24 cellular contexts compared by ENCODE assay signal in the genomic region with DNA sequence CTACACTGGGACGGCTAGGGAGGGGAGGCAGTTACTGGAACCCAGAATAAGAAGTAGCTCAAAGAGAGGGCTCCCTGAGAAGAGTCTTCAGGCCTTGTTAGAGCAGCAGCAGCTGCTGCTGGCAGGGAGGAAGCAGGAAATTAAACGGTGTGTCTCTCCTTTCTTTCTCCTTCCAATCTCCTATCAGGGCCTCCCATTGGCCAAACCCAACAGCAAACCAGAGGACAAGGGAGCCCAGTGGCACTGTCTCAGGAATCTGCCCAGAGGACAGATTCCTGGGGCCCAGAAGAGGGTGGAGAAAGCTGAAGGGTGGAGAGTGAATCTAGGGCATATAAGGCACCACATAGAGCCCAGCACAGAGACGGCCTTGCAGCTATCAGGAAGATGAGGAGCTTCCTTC. TPM values are rescaled to one million over a fixed set of nuclear protein-coding genes. Genes with fewer than 3 reads are reported as not detected.
DNase-seq lines count a peak whose midpoint lies in the region; ATAC-seq and TF ChIP-seq lines count a peak whose summit lies in the region.
"Had no signal": no experiment of that assay in that cellular context is flagged by ENCODE, and none has a peak within 500 bp of the region (broad histone marks: within the 10 kb centered on the region; RNA-seq: fewer than 3 reads in every experiment).

No MANE protein-coding gene starts in this region.

- no peak overlapping the region for H3K4me3 ChIP-seq in SJCRH30
- H3K4me3 ChIP-seq: breast epithelium, SJSA1, suprapubic skin had no signal

- TF ChIP-seq CTCF in natural killer cell (IDR thresholded peaks at IDR 0.05) (no peak), endothelial cell (IDR thresholded peaks at IDR 0.05; ENCODE audit: unreplicated experiment) (no peak), progenitor cell of endocrine pancreas (IDR thresholded peaks at IDR 0.05; ENCODE audit: unreplicated experiment) (no peak)

- H3K27me3 Mint-ChIP-seq in natural killer cell (ENCODE audit: low read depth in 2 of 2), result no peaks in the 10 kb centered on the region
- no peaks in the 10 kb centered on the region for H3K27me3 Mint-ChIP-seq in natural killer cell treated with Interleukin-12 subunit alpha and Interleukin-12 subunit beta and Interleukin-15 and Interleukin-18, amount 100 ng/mL, for 72 hours
- H3K27me3 Mint-ChIP-seq in endothelial cell (ENCODE audit: unreplicated experiment), result peaks cover 2% of the 10 kb centered on the region
- peaks cover 3% of the 10 kb centered on the region for H3K27me3 Mint-ChIP-seq in progenitor cell of endocrine pancreas
- H3K27me3 Mint-ChIP-seq: activated CD4-positive, alpha-beta memory T cell treated with anti-CD3 and anti-CD28 coated beads, Interleukin-2, amount 10 ng/mL, durations not matched to agents 7 days and 5 days had no signal

- no peak overlapping the region for H3K4me3 Mint-ChIP-seq in natural killer cell
- no peak overlapping the region for H3K4me3 Mint-ChIP-seq in natural killer cell treated with Interleukin-12 subunit alpha and Interleukin-12 subunit beta and Interleukin-15 and Interleukin-18, amount 100 ng/mL, for 72 hours
- H3K4me3 Mint-ChIP-seq in endothelial cell (ENCODE audit: unreplicated experiment), result no peak overlapping the region
- H3K4me3 Mint-ChIP-seq in progenitor cell of endocrine pancreas (ENCODE audit: low read depth), result no peak overlapping the region
- H3K4me3 Mint-ChIP-seq: activated CD4-positive, alpha-beta memory T cell treated with anti-CD3 and anti-CD28 coated beads, Interleukin-2, amount 10 ng/mL, durations not matched to agents 7 days and 5 days had no signal

- no peaks in the 10 kb centered on the region for H3K9me3 Mint-ChIP-seq in natural killer cell
- H3K9me3 Mint-ChIP-seq in natural killer cell treated with Interleukin-12 subunit alpha and Interleukin-12 subunit beta and Interleukin-15 and Interleukin-18, amount 100 ng/mL, for 72 hours, result no peaks in the 10 kb centered on the region
- no peaks in the 10 kb centered on the region for H3K9me3 Mint-ChIP-seq in endothelial cell (ENCODE audit: unreplicated experiment)
- peaks cover 5% of the 10 kb centered on the region for H3K9me3 Mint-ChIP-seq in progenitor cell of endocrine pancreas (ENCODE audit: low read depth)

- peaks cover 34% of the 10 kb centered on the region for H3K36me3 Mint-ChIP-seq in natural killer cell
- H3K36me3 Mint-ChIP-seq in natural killer cell treated with Interleukin-12 subunit alpha and Interleukin-12 subunit beta and Interleukin-15 and Interleukin-18, amount 100 ng/mL, for 72 hours, result peaks cover 32% of the 10 kb centered on the region
- peaks cover 3% of the 10 kb centered on the region for H3K36me3 Mint-ChIP-seq in endothelial cell (ENCODE audit: low read depth, unreplicated experiment)
- no peaks in the 10 kb centered on the region for H3K36me3 Mint-ChIP-seq in progenitor cell of endocrine pancreas (ENCODE audit: insufficient read depth)

- peaks cover 22 to 23% of the 10 kb centered on the region in 2 donors for H3K4me1 Mint-ChIP-seq in natural killer cell
- peaks cover 11 to 12% of the 10 kb centered on the region in 2 donors for H3K4me1 Mint-ChIP-seq in natural killer cell treated with Interleukin-12 subunit alpha and Interleukin-12 subunit beta and Interleukin-15 and Interleukin-18, amount 100 ng/mL, for 72 hours (ENCODE audit: low read depth in 2 of 2)
- peaks cover 29% of the 10 kb centered on the region for H3K4me1 Mint-ChIP-seq in endothelial cell (ENCODE audit: unreplicated experiment)
- no peaks in the 10 kb centered on the region for H3K4me1 Mint-ChIP-seq in progenitor cell of endocrine pancreas (ENCODE audit: low read depth)

- DNase-seq in natural killer cell (no peak), SJCRH30 (peak; percentile 47 to 70), left kidney (ENCODE audit: low read depth, low spot score) (peak; percentile 16), HCEC 1CT (no peak), endothelial cell (ENCODE audit: low spot score) (no peak), progenitor cell of endocrine pancreas (ENCODE audit: low spot score, unreplicated experiment) (no peak)
- no peak for DNase-seq in natural killer cell treated with Interleukin-12 subunit alpha and Interleukin-12 subunit beta and Interleukin-15 and Interleukin-18, amount 100 ng/mL, for 72 hours (ENCODE audit: low spot score)
- no peak for DNase-seq in activated CD4-positive, CD25-positive, alpha-beta regulatory T cell treated with anti-CD3 and anti-CD28 coated beads, Interleukin-2, amount 50 U/mL, for 72 hours
- DNase-seq: activated CD4-positive, alpha-beta memory T cell treated with anti-CD3 and anti-CD28 coated beads, Interleukin-2, amount 10 ng/mL, durations not matched to agents 7 days and 5 days; activated T-cell treated with anti-CD3 and anti-CD28 coated beads, Interleukin-2, amount 50 U/mL, for 1 hour; COR-L47; erythroblast; foreskin melanocyte; hippocampal formation; islet precursor cell; NCI-H1417; NCI-H526 treated with DMSO at 0.1 percent for 48 hours; retina; stimulated activated CD8-positive, alpha-beta memory T cell treated with anti-CD3 and anti-CD28 coated beads, Interleukin-4, amount 100 ng/mL, for 48 hours; T-helper 2 cell; WERI-Rb-1 had no signal

- H3K27ac Mint-ChIP-seq in natural killer cell (peak overlapping the region; percentile 81), endothelial cell (ENCODE audit: unreplicated experiment) (no peak overlapping the region), progenitor cell of endocrine pancreas (no peak overlapping the region)
- peak overlapping the region in 1 of 2 donors; percentile 66 for H3K27ac Mint-ChIP-seq in natural killer cell treated with Interleukin-12 subunit alpha and Interleukin-12 subunit beta and Interleukin-15 and Interleukin-18, amount 100 ng/mL, for 72 hours
- H3K27ac Mint-ChIP-seq: activated CD4-positive, alpha-beta memory T cell treated with anti-CD3 and anti-CD28 coated beads, Interleukin-2, amount 10 ng/mL, durations not matched to agents 7 days and 5 days had no signal

- H3K27me3 ChIP-seq in SJCRH30, result no peaks in the 10 kb centered on the region
- H3K27me3 ChIP-seq: breast epithelium, SJSA1, suprapubic skin had no signal

- H3K4me1 ChIP-seq in SJCRH30, result peaks cover 6% of the 10 kb centered on the region; the same call in 1 of the 2 replicates
- H3K4me1 ChIP-seq: breast epithelium, suprapubic skin had no signal

- H3K36me3 ChIP-seq in SJCRH30, result no peaks in the 10 kb centered on the region
- H3K36me3 ChIP-seq: breast epithelium, WERI-Rb-1 had no signal

- no peak for ATAC-seq in natural killer cell
- no peak for ATAC-seq in natural killer cell treated with Interleukin-12 subunit alpha and Interleukin-12 subunit beta and Interleukin-15 and Interleukin-18, amount 100 ng/mL, for 72 hours

- no peak overlapping the region for H3K27ac ChIP-seq in SJCRH30
- H3K27ac ChIP-seq: breast epithelium, SJSA1, suprapubic skin, WERI-Rb-1 had no signal

- intact Hi-C loops in natural killer cell (cut with micrococcal nuclease), result no loop called here

- H3K9me3 ChIP-seq in SJCRH30 (replicated peaks), result no peaks in the 10 kb centered on the region
- H3K9me3 ChIP-seq: breast epithelium, suprapubic skin had no signal

RNA-seq across cellular contexts. Expression of a gene that starts 10.2 kb away (rescaled TPM):
- total RNA-seq in natural killer cell (100 to 1,000 TPM; 285 to 373 (median 348) TPM), endothelial cell (ENCODE audit: unreplicated experiment) (7.1 TPM), progenitor cell of endocrine pancreas (9.6 and 10.5 TPM in 2 replicates)
- total RNA-seq in natural killer cell treated with Interleukin-12 subunit alpha and Interleukin-12 subunit beta and Interleukin-15 and Interleukin-18, amount 100 ng/mL, for 72 hours, result 10 to 100 TPM; 53.6 to 80.6 TPM
- total RNA-seq in SJCRH30 (2014; rRNA removed; shearing (Covaris generic)), result 0.51 and 0.81 TPM in 2 replicates

RNA-seq across cellular contexts. Expression of a gene that starts 28.1 kb away (rescaled TPM):
- 100 to 1,000 TPM in 2 of 3 donors, 10 to 100 TPM in 1; 88.1 to 154 (median 142) TPM for total RNA-seq in natural killer cell
- total RNA-seq in natural killer cell treated with Interleukin-12 subunit alpha and Interleukin-12 subunit beta and Interleukin-15 and Interleukin-18, amount 100 ng/mL, for 72 hours, result 10 to 100 TPM; 42.9 to 54.1 TPM
- total RNA-seq in SJCRH30 (2014; rRNA removed; shearing (Covaris generic)), result 0.33 and 0.55 TPM in 2 replicates
- total RNA-seq in endothelial cell (ENCODE audit: unreplicated experiment), result 3.1 TPM
- 2.4 and 3.1 TPM in 2 replicates for total RNA-seq in progenitor cell of endocrine pancreas

RNA-seq across cellular contexts. Expression of a gene that starts 29.3 kb away (rescaled TPM):
- total RNA-seq in natural killer cell, result 100 to 1,000 TPM in 1 of 3 donors, 10 to 100 TPM in 2; 72.2 to 104 (median 76.1) TPM
- total RNA-seq in natural killer cell treated with Interleukin-12 subunit alpha and Interleukin-12 subunit beta and Interleukin-15 and Interleukin-18, amount 100 ng/mL, for 72 hours, result 10 to 100 TPM; 24.6 to 31.8 TPM
- 8.5 and 11.4 TPM in 2 replicates for total RNA-seq in SJCRH30 (2014; rRNA removed; shearing (Covaris generic))
- total RNA-seq in endothelial cell (ENCODE audit: unreplicated experiment), result 19.3 TPM
- 26.8 and 33.4 TPM in 2 replicates for total RNA-seq in progenitor cell of endocrine pancreas

RNA-seq across cellular contexts. Expression of a gene that starts 45.5 kb away (rescaled TPM):
- total RNA-seq in natural killer cell, result 10 to 100 TPM; 33.8 to 51.2 (median 43.3) TPM
- total RNA-seq in natural killer cell treated with Interleukin-12 subunit alpha and Interleukin-12 subunit beta and Interleukin-15 and Interleukin-18, amount 100 ng/mL, for 72 hours, result 10 to 100 TPM; 41.2 to 47.4 TPM
- 16.9 and 17.2 TPM in 2 replicates for total RNA-seq in SJCRH30 (2014; rRNA removed; shearing (Covaris generic))
- total RNA-seq in endothelial cell (ENCODE audit: unreplicated experiment), result 28.7 TPM
- 24.7 and 26.4 TPM in 2 replicates for total RNA-seq in progenitor cell of endocrine pancreas

RNA-seq across cellular contexts. Expression of a gene that starts 47.2 kb away (rescaled TPM):
- total RNA-seq in natural killer cell (100 to 1,000 TPM; 174 to 260 (median 211) TPM), endothelial cell (ENCODE audit: unreplicated experiment) (8.2 TPM), progenitor cell of endocrine pancreas (5.1 and 5.3 TPM in 2 replicates)
- 100 to 1,000 TPM; 107 to 133 TPM for total RNA-seq in natural killer cell treated with Interleukin-12 subunit alpha and Interleukin-12 subunit beta and Interleukin-15 and Interleukin-18, amount 100 ng/mL, for 72 hours
- 0.77 and 0.79 TPM in 2 replicates for total RNA-seq in SJCRH30 (2014; rRNA removed; shearing (Covaris generic))

Comparison
In these comparisons a context has a peak if more than half of its experiments do, and no peak if none do; other contexts are left out.
1. DNase-seq: peak in SJCRH30 (2 of 2) and left kidney (single experiment); none in natural killer cell (single experiment), natural killer cell treated with Interleukin-12 subunit alpha and Interleukin-12 subunit beta and Interleukin-15 and Interleukin-18, amount 100 ng/mL, for 72 hours (single experiment), activated CD4-positive, CD25-positive, alpha-beta regulatory T cell treated with anti-CD3 and anti-CD28 coated beads, Interleukin-2, amount 50 U/mL, for 72 hours (single experiment), HCEC 1CT (single experiment), endothelial cell (single experiment) and progenitor cell of endocrine pancreas (single experiment).
2. H3K27ac Mint-ChIP-seq: peak in natural killer cell (2 of 2); none in endothelial cell (single experiment) and progenitor cell of endocrine pancreas (single experiment).
3. RNA of a gene that starts 28.1 kb away (total RNA-seq): 88.1 to 154 TPM in natural killer cell and 42.9 to 54.1 TPM in natural killer cell treated with Interleukin-12 subunit alpha and Interleukin-12 subunit beta and Interleukin-15 and Interleukin-18, amount 100 ng/mL, for 72 hours; 3.1 TPM in endothelial cell (single experiment), 2.4 to 3.1 TPM in progenitor cell of endocrine pancreas and 0.33 to 0.55 TPM in SJCRH30; every median in the first group is over 10 times any median in the second.